Comparison of ENCODE assay signal across 9 cellular contexts in genomic region chr13:32472194-32472621, GRCh38. TPM values are rescaled to one million over a fixed set of nuclear protein-coding genes. Genes with fewer than 3 reads are reported as not detected.
DNase-seq lines count a peak whose midpoint lies in the region; ATAC-seq and TF ChIP-seq lines count a peak whose summit lies in the region.
"Had no signal": no experiment of that assay in that cellular context is flagged by ENCODE, and none has a peak within 500 bp of the region (broad histone marks: within the 10 kb centered on the region; RNA-seq: fewer than 3 reads in every experiment).

No MANE protein-coding gene starts in this region.

- no peak overlapping the region for H3K27ac Mint-ChIP-seq in stimulated activated naive B cell treated with anti-CD40 and anti-IgM and Interleukin-4, amounts not matched to agents 10 μg/mL and 1 μg/mL and 100 μg/mL, for 72 hours

- H3K4me1 ChIP-seq in upper lobe of left lung = no peaks in the 10 kb centered on the region

- H3K4me3 ChIP-seq in upper lobe of left lung = no peak overlapping the region

- H3K9me3 Mint-ChIP-seq in stimulated activated naive B cell treated with anti-CD40 and anti-IgM and Interleukin-4, amounts not matched to agents 10 μg/mL and 1 μg/mL and 100 μg/mL, for 72 hours = no peaks in the 10 kb centered on the region

- 55 to 59% methylated on average over 3 of the region's 3 CpGs for WGBS in upper lobe of left lung, 2 donors

- peak; percentile 38 for DNase-seq in NOMO-1 treated with DMSO at 0.1 percent for 48 hours (lab: John Stamatoyannopoulos, UW; ENCODE audit: unreplicated experiment)
- DNase-seq in NOMO-1 treated with dmso at 0.1 percent for 144 hours (lab: John Stamatoyannopoulos, UW; ENCODE audit: unreplicated experiment) = no peak
- no peak for DNase-seq in stimulated activated naive B cell treated with anti-CD40 and anti-IgM and Interleukin-4, amounts not matched to agents 10 μg/mL and 1 μg/mL and 100 μg/mL, for 72 hours
- no peak for DNase-seq in upper lobe of left lung
- no peak for DNase-seq in NCI-H2029 (lab: John Stamatoyannopoulos, UW)
- no peak for DNase-seq in NCI-H1436 (lab: John Stamatoyannopoulos, UW)
- DNase-seq: NCI-H345 had no signal

- H3K9me3 ChIP-seq in upper lobe of left lung = no peaks in the 10 kb centered on the region

- TF ChIP-seq CTCF in upper lobe of left lung (IDR thresholded peaks at IDR 0.05) = no peak

- no peak for TF ChIP-seq POLR2A in upper lobe of left lung (IDR thresholded peaks at IDR 0.05)

- H3K36me3 ChIP-seq in upper lobe of left lung = peaks cover 0 to 3% (median 0%) of the 10 kb centered on the region in 4 donors

- H3K27ac ChIP-seq in angular gyrus (ENCODE audit: low read depth, low read length) (peak overlapping the region; percentile 96), upper lobe of left lung (no peak overlapping the region)

- ATAC-seq in HG02852 (IDR thresholded peaks at IDR 0.05; ENCODE audit: unreplicated experiment) = peak; percentile 84
- peak; percentile 64 to 73 for ATAC-seq in stimulated activated naive B cell treated with anti-CD40 and anti-IgM and Interleukin-4, amounts not matched to agents 10 μg/mL and 1 μg/mL and 100 μg/mL, for 72 hours (replicated peaks)
- no peak for ATAC-seq in upper lobe of left lung (ENCODE audit: low FRiP score in 2 of 2)

- no peak overlapping the region for H3K4me3 Mint-ChIP-seq in stimulated activated naive B cell treated with anti-CD40 and anti-IgM and Interleukin-4, amounts not matched to agents 10 μg/mL and 1 μg/mL and 100 μg/mL, for 72 hours

- H3K27me3 Mint-ChIP-seq in stimulated activated naive B cell treated with anti-CD40 and anti-IgM and Interleukin-4, amounts not matched to agents 10 μg/mL and 1 μg/mL and 100 μg/mL, for 72 hours = no peaks in the 10 kb centered on the region

- peaks cover 2 to 4% of the 10 kb centered on the region in 2 donors for H3K36me3 Mint-ChIP-seq in stimulated activated naive B cell treated with anti-CD40 and anti-IgM and Interleukin-4, amounts not matched to agents 10 μg/mL and 1 μg/mL and 100 μg/mL, for 72 hours

- TF ChIP-seq EP300 in upper lobe of left lung (IDR thresholded peaks at IDR 0.05) = no peak

- peaks cover 8 to 10% of the 10 kb centered on the region in 2 donors for H3K4me1 Mint-ChIP-seq in stimulated activated naive B cell treated with anti-CD40 and anti-IgM and Interleukin-4, amounts not matched to agents 10 μg/mL and 1 μg/mL and 100 μg/mL, for 72 hours

- H3K27me3 ChIP-seq in upper lobe of left lung = no peaks in the 10 kb centered on the region

RNA-seq across cellular contexts. Expression of gene N4BP2L1, which starts 44.3 kb away (rescaled TPM):
- total RNA-seq in upper lobe of left lung = 10 to 100 TPM; 15.0 to 46.3 (median 25.2) TPM

Comparison
In these comparisons a context has a peak if more than half of its experiments do, and no peak if none do; other contexts are left out.
1. ATAC-seq: peak in HG02852 (single experiment) and stimulated activated naive B cell treated with anti-CD40 and anti-IgM and Interleukin-4, amounts not matched to agents 10 μg/mL and 1 μg/mL and 100 μg/mL, for 72 hours (2 of 2); none in upper lobe of left lung (0 of 2).